Comparison of ENCODE assay signal across 17 cellular contexts in genomic region chr4:2304877-2305561, GRCh38. TPM values are rescaled to one million over a fixed set of nuclear protein-coding genes. Genes with fewer than 3 reads are reported as not detected.
DNase-seq lines count a peak whose midpoint lies in the region; ATAC-seq and TF ChIP-seq lines count a peak whose summit lies in the region.
"Had no signal": no experiment of that assay in that cellular context is flagged by ENCODE, and none has a peak within 500 bp of the region (broad histone marks: within the 10 kb centered on the region; RNA-seq: fewer than 3 reads in every experiment).

No MANE protein-coding gene starts in this region.

- H3K36me3 ChIP-seq in colonic mucosa = no peaks in the 10 kb centered on the region
- H3K36me3 ChIP-seq in lung (ENCODE audit: control insufficient read depth in 2 of 2, insufficient read depth in 2 of 2, low read length in 2 of 2) = peaks cover 0 to 2% of the 10 kb centered on the region in 2 donors
- no peaks in the 10 kb centered on the region for H3K36me3 ChIP-seq in upper lobe of right lung

- intact Hi-C loops in colonic mucosa (cut with DNase I) (no loop called here), upper lobe of right lung (cut with DNase I) (no loop called here)

- H3K4me1 ChIP-seq in colonic mucosa = no peaks in the 10 kb centered on the region
- peaks cover 0 to 3% of the 10 kb centered on the region in 2 donors for H3K4me1 ChIP-seq in lung (ENCODE audit: control insufficient read depth in 2 of 2, insufficient read depth in 2 of 2, low read length in 2 of 2)
- H3K4me1 ChIP-seq in upper lobe of right lung = no peaks in the 10 kb centered on the region

- no peaks in the 10 kb centered on the region for H3K9me3 Mint-ChIP-seq in natural killer cell treated with Interleukin-12 subunit alpha and Interleukin-12 subunit beta and Interleukin-15 and Interleukin-18, amount 100 ng/mL, for 72 hours

- no peak overlapping the region for H3K4me3 ChIP-seq in colonic mucosa
- H3K4me3 ChIP-seq in lung = no peak overlapping the region
- H3K4me3 ChIP-seq in upper lobe of right lung = no peak overlapping the region
- H3K4me3 ChIP-seq: PC-9 had no signal

- ATAC-seq in lung (ENCODE audit: insufficient read depth, low FRiP score) (no peak), upper lobe of right lung (peak; percentile 4)
- no peak for ATAC-seq in natural killer cell treated with Interleukin-12 subunit alpha and Interleukin-12 subunit beta and Interleukin-15 and Interleukin-18, amount 100 ng/mL, for 72 hours

- WGBS in lung, 2 donors = 90 to 93% methylated on average over 38 to 41 of the region's 41 CpGs

- DNase-seq in activated effector memory CD4-positive, alpha-beta T cell treated with anti-CD3 and anti-CD28 coated beads, Interleukin-2, amount 50 U/mL, for 16 hours = peak; percentile 47
- no peak for DNase-seq in activated effector memory CD4-positive, alpha-beta T cell treated with Interleukin-2 at 50 U/mL for 16 hours
- DNase-seq in colonic mucosa (peak; percentile 14), lung (ENCODE audit: low spot score) (peak; percentile 21), upper lobe of right lung (no peak), pons (ENCODE audit: low spot score) (no peak)
- no peak for DNase-seq in activated naive CD4-positive, alpha-beta T cell (lab: John Stamatoyannopoulos, UW)
- no peak for DNase-seq in natural killer cell treated with Interleukin-12 subunit alpha and Interleukin-12 subunit beta and Interleukin-15 and Interleukin-18, amount 100 ng/mL, for 72 hours (ENCODE audit: low spot score)
- DNase-seq: DMS 273 treated with DMSO at 0.1 percent for 48 hours, GF-D8, KBM-7, MV-4-11, NCI-H1417, NCI-H1930, NCI-H446 treated with DMSO at 0.1 percent for 48 hours had no signal

- no peaks in the 10 kb centered on the region for H3K27me3 Mint-ChIP-seq in natural killer cell treated with Interleukin-12 subunit alpha and Interleukin-12 subunit beta and Interleukin-15 and Interleukin-18, amount 100 ng/mL, for 72 hours

- no peak overlapping the region for H3K9ac ChIP-seq in colonic mucosa (ENCODE audit: low read depth in 2 of 2, low read length in 2 of 2)

- peaks cover 0 to 2% of the 10 kb centered on the region in 2 donors for H3K4me1 Mint-ChIP-seq in natural killer cell treated with Interleukin-12 subunit alpha and Interleukin-12 subunit beta and Interleukin-15 and Interleukin-18, amount 100 ng/mL, for 72 hours (ENCODE audit: low read depth in 2 of 2)

- H3K27me3 ChIP-seq in colonic mucosa = no peaks in the 10 kb centered on the region
- no peaks in the 10 kb centered on the region for H3K27me3 ChIP-seq in lung (ENCODE audit: control insufficient read depth, insufficient read depth)
- H3K27me3 ChIP-seq in upper lobe of right lung = no peaks in the 10 kb centered on the region

- no peaks in the 10 kb centered on the region for H3K36me3 Mint-ChIP-seq in natural killer cell treated with Interleukin-12 subunit alpha and Interleukin-12 subunit beta and Interleukin-15 and Interleukin-18, amount 100 ng/mL, for 72 hours

- no peak for TF ChIP-seq CTCF in colonic mucosa (IDR thresholded peaks at IDR 0.05)
- TF ChIP-seq CTCF in lung (IDR thresholded peaks at IDR 0.05; ENCODE audit: control extremely low read depth, extremely low read depth) = no peak
- no peak for TF ChIP-seq CTCF in upper lobe of right lung (IDR thresholded peaks at IDR 0.05)

- no peak overlapping the region for H3K27ac ChIP-seq in colonic mucosa
- no peak overlapping the region for H3K27ac ChIP-seq in lung (ENCODE audit: low read depth in 1 of 2, low read length in 1 of 2)
- no peak overlapping the region for H3K27ac ChIP-seq in upper lobe of right lung
- H3K27ac ChIP-seq: C4-2B, PC-9 had no signal

- H3K4me3 Mint-ChIP-seq in natural killer cell treated with Interleukin-12 subunit alpha and Interleukin-12 subunit beta and Interleukin-15 and Interleukin-18, amount 100 ng/mL, for 72 hours = no peak overlapping the region

- H3K27ac Mint-ChIP-seq in natural killer cell treated with Interleukin-12 subunit alpha and Interleukin-12 subunit beta and Interleukin-15 and Interleukin-18, amount 100 ng/mL, for 72 hours = no peak overlapping the region

- H3K9me3 ChIP-seq in colonic mucosa = no peaks in the 10 kb centered on the region
- H3K9me3 ChIP-seq in lung (ENCODE audit: control insufficient read depth in 2 of 2, insufficient read depth in 1 of 2, low read length in 1 of 2) = peaks cover 0 to 10% of the 10 kb centered on the region in 2 donors
- H3K9me3 ChIP-seq in upper lobe of right lung = no peaks in the 10 kb centered on the region

RNA-seq across cellular contexts. Expression of gene MXD4, which starts 43.1 kb away (rescaled TPM):
- total RNA-seq in colonic mucosa = 10 to 100 TPM; 36.7 to 43.3 TPM
- total RNA-seq in lung = 10 to 100 TPM; 37.5 to 65.1 TPM
- 10 to 100 TPM; 34.4 to 58.2 TPM for polyA plus RNA-seq in lung
- total RNA-seq in upper lobe of right lung = 72.7 TPM
- 10 to 100 TPM; 13.9 to 14.5 TPM for total RNA-seq in natural killer cell treated with Interleukin-12 subunit alpha and Interleukin-12 subunit beta and Interleukin-15 and Interleukin-18, amount 100 ng/mL, for 72 hours

Comparison
In these comparisons a context has a peak if more than half of its experiments do, and no peak if none do; other contexts are left out.
1. DNase-seq: peak in activated effector memory CD4-positive, alpha-beta T cell treated with anti-CD3 and anti-CD28 coated beads, Interleukin-2, amount 50 U/mL, for 16 hours (single experiment), colonic mucosa (single experiment) and lung (single experiment); none in activated effector memory CD4-positive, alpha-beta T cell treated with Interleukin-2 at 50 U/mL for 16 hours (single experiment), upper lobe of right lung (single experiment), activated naive CD4-positive, alpha-beta T cell (0 of 4), natural killer cell treated with Interleukin-12 subunit alpha and Interleukin-12 subunit beta and Interleukin-15 and Interleukin-18, amount 100 ng/mL, for 72 hours (single experiment) and pons (single experiment).